Comparison of ENCODE assay signal across 8 cellular contexts in genomic region chr1:214551436-214552173, GRCh38. TPM values are rescaled to one million over a fixed set of nuclear protein-coding genes. Genes with fewer than 3 reads are reported as not detected.
A peak's percentile ranks its signal among the peaks of the same experiment; 100 is the strongest.
DNase-seq lines count a peak whose midpoint lies in the region; ATAC-seq and TF ChIP-seq lines count a peak whose summit lies in the region.

Gene PTPN14, minus strand, starts transcription at chr1:214551602. Its CDS starts 86,799 bp downstream, at chr1:214464803.

- ATAC-seq in Right ventricle myocardium superior (ENCODE audit: poor library complexity) (peak; percentile 92), GM18858 (IDR thresholded peaks at IDR 0.05; ENCODE audit: unreplicated experiment) (no peak), HG03342 (IDR thresholded peaks at IDR 0.05; ENCODE audit: unreplicated experiment) (no peak)

- no peaks in the 10 kb centered on the region for H3K9me3 ChIP-seq in adrenal gland (replicated peaks in 1 of 3)

- no peaks in the 10 kb centered on the region for H3K36me3 ChIP-seq in adrenal gland (replicated peaks in 1 of 2)

- 1 to 3% (median 1%) methylated on average over 15 to 67 of the region's 67 CpGs for whole genome bisulfite sequencing in adrenal gland, 4 donors

- intact Hi-C loops in adrenal gland (cut with DNase I) (no loop called here), Right ventricle myocardium superior (cut with DNase I) (loop anchor here (10.0 kb wide), 1 partner anchor 217 kb away; no protein-coding TSS in a partner anchor)

- H3K4me3 ChIP-seq in adrenal gland = peak within 1 kb of the TSS; percentile 34 to 93 (median 62)

- H3K27me3 ChIP-seq in adrenal gland = no peaks in the 10 kb centered on the region

- H3K27ac ChIP-seq in C4-2B = peak within 1 kb of the TSS; percentile 78
- H3K27ac ChIP-seq in adrenal gland = peak within 1 kb of the TSS; percentile 83 to 100 (median 98)

- TF ChIP-seq CTCF in C4-2B (conservative IDR thresholded peaks at IDR 0.05) = peak; percentile 49
- TF ChIP-seq CTCF in adrenal gland (IDR thresholded peaks at IDR 0.05) = peak in 5 of 6 experiments; percentile 22 to 45 (median 29)

- TF ChIP-seq POLR2A in GM19099 (IDR thresholded peaks at IDR 0.05; ENCODE audit: extremely low read depth, insufficient read length, low read depth) (peak; percentile 45), adrenal gland (IDR thresholded peaks at IDR 0.05) (peak; percentile 52 to 84)

- H3K4me1 ChIP-seq in adrenal gland (replicated peaks in 1 of 2) = peaks cover 19 to 35% of the 10 kb centered on the region in 2 donors

- peak; percentile 37 for DNase-seq in NCI-H1105 treated with DMSO at 0.1 percent for 48 hours (lab: John Stamatoyannopoulos, UW)
- peak; percentile 88 to 93 (median 92) for DNase-seq in adrenal gland
- DNase-seq in Right ventricle myocardium superior = peak; percentile 92
- peak; percentile 86 for DNase-seq in non-pigmented ciliary epithelial cell (ENCODE audit: low read depth)

RNA-seq across cellular contexts. Expression of gene PTPN14, which starts in this region (rescaled TPM):
- total RNA-seq in adrenal gland = 10 to 100 TPM; 30.0 to 96.2 (median 57.5) TPM
- polyA plus RNA-seq in adrenal gland = 10 to 100 TPM in 2 of 3 donors, 1 to 10 TPM in 1; 7.9 to 20.6 (median 10.1) TPM
- total RNA-seq in Right ventricle myocardium superior = 25.1 TPM

Comparison
In these comparisons a context has a peak if more than half of its experiments do, and no peak if none do; other contexts are left out.
1. DNase-seq: peak in every context shown above with its lines; median percentile 92 in adrenal gland; 92 in Right ventricle myocardium superior; 86 in non-pigmented ciliary epithelial cell; 37 in NCI-H1105 treated with DMSO at 0.1 percent for 48 hours.